In the genomic region with DNA sequence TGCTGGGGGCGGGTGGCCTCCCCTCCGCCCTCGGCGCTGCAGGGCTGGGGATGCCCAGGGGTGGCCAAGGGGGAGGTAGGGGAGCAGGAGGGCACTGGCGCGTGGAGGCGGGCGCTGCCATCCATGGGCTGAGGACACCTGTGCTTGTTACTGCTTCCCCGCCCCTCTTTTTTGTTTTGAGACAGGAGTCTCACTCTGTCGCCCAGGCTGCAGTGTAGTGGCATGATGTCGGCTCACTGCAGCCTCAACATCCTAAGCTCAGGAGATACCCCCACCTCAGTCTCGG, we compare ENCODE assay signal across 8 cellular contexts. TPM values are rescaled to one million over a fixed set of nuclear protein-coding genes. Genes with fewer than 3 reads are reported as not detected.
DNase-seq lines count a peak whose midpoint lies in the region; ATAC-seq, FAIRE-seq and TF ChIP-seq lines count a peak whose summit lies in the region.

No MANE protein-coding gene starts in this region.

- H2BK20ac ChIP-seq in H1 (ENCODE audit: low read length), result no peak overlapping the region

- POLR2A ChIA-PET in H1 (lab: Charles Lee; ENCODE audit: partially characterized antibody), result interaction anchor here (0.8 to 2.0 kb wide), 4 partner anchors 12 to 229 kb away, joined by 3 to 6 read pairs (median 4); a partner anchor contains a TSS

- peak overlapping the region; percentile 60 for H3K18ac ChIP-seq in H1 (ENCODE audit: extremely low read depth, low read length)

- peaks cover 8% of the 10 kb centered on the region; the same call in 1 of the 2 replicates for H3K23me2 ChIP-seq in H1 (ENCODE audit: low read depth, low read length)

- H2BK15ac ChIP-seq in H1 (ENCODE audit: low read length), result no peak overlapping the region

- TF ChIP-seq POLR2A in H1 (IDR thresholded peaks at IDR 0.05; ENCODE audit: control extremely low read depth in 1 of 2, low read depth in 2 of 2, low read length in 2 of 2), result no peak; a peak in 1 of 3 replicates

- H3K4me2 ChIP-seq in H1 (ENCODE audit: insufficient read depth in 1 of 2, low read depth in 2 of 2, low read length in 2 of 2) (peak overlapping the region; percentile 83 to 90), osteoblast (ENCODE audit: insufficient read depth, low read length) (peak overlapping the region; percentile 66)

- H2AFZ ChIP-seq in H1 (ENCODE audit: low read length) (peak overlapping the region; percentile 54; the same call in 1 of the 2 replicates), osteoblast (ENCODE audit: low read length) (no peak overlapping the region)

- TF ChIP-seq RAD21 in H1 (IDR thresholded peaks at IDR 0.05 in 1 of 2, conservative IDR thresholded peaks at IDR 0.05 in 1 of 2; ENCODE audit: low read depth in 2 of 2, low read length in 2 of 2), result no peak

- no peaks in the 10 kb centered on the region; a peak in 1 of 4 replicates for H3K79me2 ChIP-seq in H1 (ENCODE audit: control insufficient read depth in 1 of 2, insufficient read depth in 2 of 2, low read length in 2 of 2)
- peaks cover 31% of the 10 kb centered on the region for H3K79me2 ChIP-seq in osteoblast (ENCODE audit: insufficient read depth, low read length)

- H4K20me1 ChIP-seq in H1 (replicated peaks in 1 of 2; ENCODE audit: control insufficient read depth in 1 of 2, insufficient read depth in 2 of 2, low read length in 2 of 2), result peaks cover 2 to 4% of the 10 kb centered on the region in 2 experiments
- H4K20me1 ChIP-seq in osteoblast (ENCODE audit: insufficient read depth, low read length), result peaks cover 7% of the 10 kb centered on the region

- H2BK5ac ChIP-seq in H1 (ENCODE audit: low read depth, low read length), result no peak overlapping the region

- peak overlapping the region; percentile 46 for H4K5ac ChIP-seq in H1 (ENCODE audit: insufficient read length, low read depth, low read length)

- H4K8ac ChIP-seq in H1 (ENCODE audit: extremely low read depth, insufficient read depth, low read length), result peak overlapping the region; percentile 60; the same call in 1 of the 2 replicates

- peak overlapping the region in 1 of 4 experiments; percentile 32; a peak in 1 of 7 replicates for H3K9ac ChIP-seq in H1 (replicated peaks in 1 of 4; ENCODE audit: extremely low read depth in 1 of 4, low read depth in 3 of 4, low read length in 3 of 4)

- H3K27me3 ChIP-seq in H1 (replicated peaks in 1 of 4; ENCODE audit: control insufficient read depth in 3 of 4, extremely low read depth in 1 of 4, insufficient read depth in 3 of 4, low read length in 3 of 4) (no peaks in the 10 kb centered on the region), osteoblast (ENCODE audit: insufficient read depth, low read length) (no peaks in the 10 kb centered on the region)

- no peak overlapping the region for H2BK12ac ChIP-seq in H1 (ENCODE audit: low read depth, low read length)

- no peak overlapping the region for H2BK120ac ChIP-seq in H1 (replicated peaks; ENCODE audit: low read depth, low read length)

- no peak overlapping the region for H3K4ac ChIP-seq in H1 (replicated peaks; ENCODE audit: insufficient read length, low read depth, low read length)

- no peak overlapping the region for H3K23ac ChIP-seq in H1 (ENCODE audit: insufficient read length)

- WGBS in H1 (ENCODE audit: extremely low coverage in 1 of 2, insufficient coverage in 1 of 2, insufficient read length in 1 of 2, insufficient replicate concordance in 2 of 2, low coverage in 1 of 2, low lambda C conversion rate in 2 of 2, missing lambda C conversion rate in 1 of 2), 2 experiments, result 11% methylated on average over 12 of the region's 12 CpGs; no CpG with 5 or more reads in 1 of the 2 experiments

- ATAC-seq in GM18909 (IDR thresholded peaks at IDR 0.05; ENCODE audit: poor library complexity, unreplicated experiment), result peak; percentile 37
- ATAC-seq in HG02852 (IDR thresholded peaks at IDR 0.05; ENCODE audit: unreplicated experiment), result no peak

- no peak overlapping the region for H2AK5ac ChIP-seq in H1 (ENCODE audit: low read depth, low read length)

- H3K9me3 ChIP-seq in H1 (ENCODE audit: insufficient read depth in 2 of 2, low read depth in 1 of 2, low read length in 1 of 2) (no peaks in the 10 kb centered on the region), osteoblast (ENCODE audit: low read depth, low read length) (no peaks in the 10 kb centered on the region)

- peaks cover 0 to 13% (median 8%) of the 10 kb centered on the region in 4 experiments; a peak in 6 of 7 replicates for H3K4me1 ChIP-seq in H1 (replicated peaks in 1 of 4; ENCODE audit: control insufficient read depth in 3 of 4, insufficient read depth in 4 of 4, low read length in 3 of 4)
- peaks cover 27% of the 10 kb centered on the region for H3K4me1 ChIP-seq in osteoblast (ENCODE audit: insufficient read depth, low read length)

- TF ChIP-seq CTCF in 22Rv1 (IDR thresholded peaks at IDR 0.05), result no peak
- no peak for TF ChIP-seq CTCF in H1 (IDR thresholded peaks at IDR 0.05; ENCODE audit: control extremely low read depth in 1 of 3, insufficient read depth in 1 of 3, low read depth in 1 of 3, low read length in 3 of 3)
- TF ChIP-seq CTCF in osteoblast (IDR thresholded peaks at IDR 0.05; ENCODE audit: extremely low read depth, low read depth, low read length), result no peak

- peak overlapping the region; percentile 60 to 81 (median 70) for H3K4me3 ChIP-seq in H1 (ENCODE audit: extremely low read depth in 1 of 4, insufficient read depth in 2 of 4, low read depth in 3 of 4, low read length in 4 of 4)
- H3K4me3 ChIP-seq in osteoblast (ENCODE audit: insufficient read depth, low read length), result peak overlapping the region; percentile 90

- no peak for TF ChIP-seq EP300 in H1 (IDR thresholded peaks at IDR 0.05; ENCODE audit: borderline replicate concordance in 1 of 2, low read depth in 2 of 2, low read length in 2 of 2)

- H4K91ac ChIP-seq in H1 (replicated peaks; ENCODE audit: insufficient read length, low read length), result no peak overlapping the region

- FAIRE-seq in H1 (lab: Jason Lieb, UNC), result no peak

- no peak overlapping the region for H3K14ac ChIP-seq in H1 (ENCODE audit: insufficient read length)

- DNase-seq in NCI-H510A (lab: John Stamatoyannopoulos, UW) (peak; percentile 60), H1 (ENCODE audit: low read depth in 1 of 2, low spot score in 2 of 2) (no peak), osteoblast (ENCODE audit: insufficient read length, low spot score, missing footprints) (no peak), HPDE6-E6E7 (ENCODE audit: extremely low spot score) (no peak), NCI-H1694 (lab: John Stamatoyannopoulos, UW) (no peak)

- H3K27ac ChIP-seq in 22Rv1 (peak overlapping the region; percentile 66), H1 (ENCODE audit: low read depth, low read length) (no peak overlapping the region), osteoblast (ENCODE audit: low read depth, low read length) (no peak overlapping the region)

- peak overlapping the region; percentile 59 for H3K56ac ChIP-seq in H1 (replicated peaks; ENCODE audit: insufficient read length, low read depth, low read length)

- no peaks in the 10 kb centered on the region for H3K36me3 ChIP-seq in H1 (ENCODE audit: control insufficient read depth in 2 of 4, insufficient read depth in 4 of 4, low read length in 3 of 4)
- H3K36me3 ChIP-seq in osteoblast (ENCODE audit: insufficient read depth, low read length), result peaks cover 10% of the 10 kb centered on the region

- CTCF ChIA-PET in H1 (lab: Charles Lee; ENCODE audit: partially characterized antibody), result interaction anchor here (1.0 to 23.2 kb wide), 6 partner anchors 9 to 105 kb away, joined by 3 to 658 read pairs (median 4); a partner anchor contains a TSS

- H3K79me1 ChIP-seq in H1 (ENCODE audit: low read depth, low read length), result no peaks in the 10 kb centered on the region

TF ChIP-seq in H1, 55 proteins besides CTCF, POLR2A, EP300 and RAD21:
- TF ChIP-seq TBP (IDR thresholded peaks at IDR 0.05; ENCODE audit: low read depth, low read length) (0 out of 2 replicates have a peak, but pooled peaks have one; percentile 4), SIRT6 (IDR thresholded peaks at IDR 0.05; ENCODE audit: low read length) (no peak)

RNA-seq across cellular contexts. Expression of a gene that starts 0.7 kb away (rescaled TPM):
- total RNA-seq in H1 (2021; fragmentation: NEBNext Ultra II Directional; extraction: Animal tissue kit (Norgen Biotek cat#: 25700)), result 40.2 and 43.8 TPM in 2 replicates
- polyA plus RNA-seq in H1 (2011; rRNA removed), result 76.3 and 113 TPM in 2 replicates
- 75.7 TPM for polyA plus RNA-seq in H1 (2011; cell fraction: cytosol; rRNA removed)
- 349 TPM for polyA plus RNA-seq in H1 (2011; cell fraction: nucleus; rRNA removed)
- 35.5 to 56.1 TPM (median 47.0 TPM) in 4 replicates for polyA plus RNA-seq in H1 (2012, experiment 1 of 2)
- polyA plus RNA-seq in H1 (2012, experiment 2 of 2), result 45.1 TPM
- 69.5 TPM for polyA plus RNA-seq in H1 (2013, experiment 1 of 2)
- polyA plus RNA-seq in H1 (2013, experiment 2 of 2), result 71.8 TPM
- polyA minus RNA-seq in H1 (2011; rRNA and poly(A)+ RNA removed), result 31.1 and 40.9 TPM in 2 replicates
- 34.5 TPM for polyA minus RNA-seq in H1 (2011; cell fraction: cytosol; rRNA and poly(A)+ RNA removed)
- polyA minus RNA-seq in H1 (2011; cell fraction: nucleus; rRNA and poly(A)+ RNA removed), result 39.8 TPM
- 127 and 144 TPM in 2 replicates for total RNA-seq in osteoblast

RNA-seq across cellular contexts. Expression of a gene that starts 25.3 kb away (rescaled TPM):
- total RNA-seq in H1 (2021; fragmentation: NEBNext Ultra II Directional; extraction: Animal tissue kit (Norgen Biotek cat#: 25700)), result 5.7 and 6.8 TPM in 2 replicates
- 7.9 and 10.8 TPM in 2 replicates for polyA plus RNA-seq in H1 (2011; rRNA removed)
- polyA plus RNA-seq in H1 (2011; cell fraction: cytosol; rRNA removed), result 7.0 TPM
- polyA plus RNA-seq in H1 (2011; cell fraction: nucleus; rRNA removed), result 9.4 TPM
- 5.8 to 13.8 TPM (median 7.0 TPM) in 4 replicates for polyA plus RNA-seq in H1 (2012, experiment 1 of 2)
- 62.0 TPM for polyA plus RNA-seq in H1 (2012, experiment 2 of 2)
- 4.5 TPM for polyA plus RNA-seq in H1 (2013, experiment 1 of 2)
- 6.3 TPM for polyA plus RNA-seq in H1 (2013, experiment 2 of 2)
- 3.0 and 3.2 TPM in 2 replicates for polyA minus RNA-seq in H1 (2011; rRNA and poly(A)+ RNA removed)
- 6.1 TPM for polyA minus RNA-seq in H1 (2011; cell fraction: cytosol; rRNA and poly(A)+ RNA removed)
- polyA minus RNA-seq in H1 (2011; cell fraction: nucleus; rRNA and poly(A)+ RNA removed), result 4.5 TPM
- 15.9 and 20.3 TPM in 2 replicates for total RNA-seq in osteoblast

RNA-seq across cellular contexts. Expression of a gene that starts 58.1 kb away (rescaled TPM):
- 0.22 and 0.23 TPM in 2 replicates for total RNA-seq in H1 (2021; fragmentation: NEBNext Ultra II Directional; extraction: Animal tissue kit (Norgen Biotek cat#: 25700))
- 0.62 and 1.4 TPM in 2 replicates for polyA plus RNA-seq in H1 (2011; rRNA removed)
- 1.7 TPM for polyA plus RNA-seq in H1 (2011; cell fraction: cytosol; rRNA removed)
- polyA plus RNA-seq in H1 (2011; cell fraction: nucleus; rRNA removed), result 3.9 TPM
- polyA plus RNA-seq in H1 (2012, experiment 1 of 2), result 0.43 to 0.91 TPM (median 0.72 TPM) in 4 replicates
- polyA plus RNA-seq in H1 (2012, experiment 2 of 2), result 1.0 TPM
- polyA plus RNA-seq in H1 (2013, experiment 1 of 2), result 0.08 TPM
- polyA plus RNA-seq in H1 (2013, experiment 2 of 2), result 0.09 TPM
- polyA minus RNA-seq in H1 (2011; rRNA and poly(A)+ RNA removed), result 0.95 and 1.1 TPM in 2 replicates
- polyA minus RNA-seq in H1 (2011; cell fraction: cytosol; rRNA and poly(A)+ RNA removed), result 0.81 TPM
- 2.9 TPM for polyA minus RNA-seq in H1 (2011; cell fraction: nucleus; rRNA and poly(A)+ RNA removed)
- total RNA-seq in osteoblast, result 5.6 and 8.0 TPM in 2 replicates
